ENCODE assay signal across 7 cellular contexts in the genomic region with DNA sequence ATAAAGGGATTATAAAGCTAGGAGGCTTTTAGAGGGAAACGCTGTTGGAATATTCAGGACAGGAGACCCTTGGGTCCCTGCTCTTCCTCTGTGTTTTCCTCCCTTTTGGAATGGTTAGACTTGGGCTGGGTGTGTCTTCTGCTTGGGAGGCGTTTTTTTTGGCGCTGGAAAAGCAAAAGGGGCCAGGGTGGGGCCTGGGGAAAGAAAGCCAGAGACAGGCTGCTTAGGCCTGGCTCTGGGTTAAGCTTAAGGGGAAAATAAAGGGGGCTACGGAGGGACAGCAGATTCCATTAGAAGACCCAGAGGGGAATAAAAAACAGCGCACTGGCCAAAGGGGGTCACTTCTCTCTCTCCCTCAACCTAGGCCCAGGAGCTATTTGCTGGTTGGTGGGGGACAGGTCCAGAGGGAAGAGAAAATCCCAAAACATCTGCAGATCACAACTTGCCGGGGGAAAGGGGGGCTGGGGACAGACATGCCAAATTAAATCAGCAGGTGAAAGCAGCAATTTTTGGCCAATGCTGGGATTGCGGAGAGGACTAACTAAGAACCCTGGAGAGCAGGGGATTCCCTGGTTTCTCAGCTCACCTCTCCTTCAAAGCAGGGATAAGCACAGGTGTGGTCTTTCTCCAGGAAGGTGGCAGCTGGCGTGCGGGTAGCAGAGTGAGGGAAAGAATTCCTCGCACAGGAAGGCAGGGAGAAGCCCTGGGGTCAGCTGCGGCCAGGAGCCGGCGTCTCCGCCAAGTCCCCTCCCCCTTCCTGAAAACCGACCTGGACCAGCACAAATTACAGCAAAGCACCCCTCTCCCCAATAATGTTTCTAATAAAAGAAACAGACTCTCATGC.
DNase-seq lines count a peak whose midpoint lies in the region; ATAC-seq and TF ChIP-seq lines count a peak whose summit lies in the region.

No MANE protein-coding gene starts in this region.

- H3K4me1 ChIP-seq in muscle layer of colon (ENCODE audit: insufficient read depth, low read length) = peaks cover 46% of the 10 kb centered on the region

- H3K27me3 Mint-ChIP-seq in endothelial cell (ENCODE audit: unreplicated experiment) = peaks cover 7% of the 10 kb centered on the region

- H3K9ac ChIP-seq in muscle layer of colon (ENCODE audit: low read length) = peak overlapping the region; percentile 59

- DNase-seq in H7 (peak; percentile 85), OCI-M1 (lab: John Stamatoyannopoulos, UW) (peak; percentile 45), endothelial cell (ENCODE audit: low spot score) (peak; percentile 43), NK-92 (lab: John Stamatoyannopoulos, UW; ENCODE audit: unreplicated experiment) (no peak), RPMI8226 (no peak)

- no peaks in the 10 kb centered on the region for H3K36me3 Mint-ChIP-seq in endothelial cell (ENCODE audit: low read depth, unreplicated experiment)

- peak overlapping the region; percentile 96 for H3K27ac ChIP-seq in muscle layer of colon (ENCODE audit: low read depth, low read length)

- no peaks in the 10 kb centered on the region for H3K9me3 Mint-ChIP-seq in endothelial cell (ENCODE audit: unreplicated experiment)

- H3K36me3 ChIP-seq in H7 (replicated peaks; ENCODE audit: control insufficient read depth, insufficient read depth, low read length) (no peaks in the 10 kb centered on the region), muscle layer of colon (ENCODE audit: insufficient read depth, low read length) (no peaks in the 10 kb centered on the region)

- peak overlapping the region; percentile 70 for H3K27ac Mint-ChIP-seq in endothelial cell (ENCODE audit: unreplicated experiment)

- H3K4me3 ChIP-seq in H7 (ENCODE audit: insufficient read depth, low read depth, low read length) (peak overlapping the region; percentile 92), muscle layer of colon (ENCODE audit: low read depth in 1 of 2, low read length in 2 of 2) (peak overlapping the region; percentile 73 to 80)

- H3K27me3 ChIP-seq in H7 (ENCODE audit: control insufficient read depth, insufficient read depth, low read length) = no peaks in the 10 kb centered on the region
- H3K27me3 ChIP-seq in muscle layer of colon (ENCODE audit: control insufficient read depth in 1 of 2, insufficient read depth in 2 of 2, low read length in 2 of 2) = no peaks in the 10 kb centered on the region

- peak overlapping the region; percentile 93 for H3K4me3 Mint-ChIP-seq in endothelial cell (ENCODE audit: unreplicated experiment)

- no peak for ATAC-seq in GM21367 (IDR thresholded peaks at IDR 0.05; ENCODE audit: unreplicated experiment)

- H3K4me1 Mint-ChIP-seq in endothelial cell (ENCODE audit: unreplicated experiment) = peaks cover 24% of the 10 kb centered on the region

- no peak for TF ChIP-seq CTCF in endothelial cell (IDR thresholded peaks at IDR 0.05; ENCODE audit: unreplicated experiment)

- H3K9me3 ChIP-seq in muscle layer of colon (ENCODE audit: low read length) = no peaks in the 10 kb centered on the region

Comparison
In these comparisons a context has a peak if more than half of its experiments do, and no peak if none do; other contexts are left out.
1. DNase-seq: peak in H7 (single experiment), OCI-M1 (single experiment) and endothelial cell (single experiment); none in NK-92 (single experiment) and RPMI8226 (single experiment).